Comparison of ENCODE assay signal across 25 cellular contexts in genomic region chr2:49813208-49813607, GRCh38.
"Had no signal": no experiment of that assay in that cellular context is flagged by ENCODE, and none has a peak within 500 bp of the region (broad histone marks: within the 10 kb centered on the region; RNA-seq: fewer than 3 reads in every experiment).

No MANE protein-coding gene starts in this region.

- H3K4me1 ChIP-seq: colonic mucosa had no signal

- ATAC-seq: activated CD4-positive, alpha-beta T cell treated with anti-CD3 and anti-CD28 coated beads for 36 hours; activated CD8-positive, alpha-beta memory T cell treated with anti-CD3 and anti-CD28 coated beads, Interleukin-2, amount 10 ng/mL, durations not matched to agents 7 days and 5 days; activated CD8-positive, alpha-beta T cell treated with anti-CD3 and anti-CD28 coated beads, Interleukin-2, amount 10 ng/mL, durations not matched to agents 7 days and 5 days; activated T-cell treated with anti-CD3 and anti-CD28 coated beads, Interleukin-2, amount 50 U/mL, for 72 hours had no signal

- H3K36me3 ChIP-seq: brain microvascular endothelial cell, colonic mucosa had no signal

- H3K4me3 ChIP-seq: colonic mucosa had no signal

- DNase-seq: activated CD4-positive, alpha-beta memory T cell treated with anti-CD3 and anti-CD28 coated beads for 36 hours; activated CD4-positive, alpha-beta T cell treated with anti-CD3 and anti-CD28 coated beads for 36 hours; activated CD4-positive, alpha-beta T cell treated with anti-CD3 and anti-CD28 coated beads, Interleukin-2, amount 10 ng/mL, durations not matched to agents 24 days and 14 days; activated CD4-positive, CD25-positive, alpha-beta regulatory T cell; activated CD4-positive, CD25-positive, alpha-beta regulatory T cell treated with anti-CD3 and anti-CD28 coated beads, Interleukin-2, amount 50 U/mL, for 72 hours; activated CD8-positive, alpha-beta memory T cell treated with anti-CD3 and anti-CD28 coated beads, Interleukin-2, amount 10 ng/mL, durations not matched to agents 7 days and 5 days; activated CD8-positive, alpha-beta memory T cell treated with anti-CD3 and anti-CD28 coated beads, Interleukin-2, amount 50 U/mL, for 48 hours; activated CD8-positive, alpha-beta T cell treated with anti-CD3 and anti-CD28 coated beads, Interleukin-2, amount 10 ng/mL, durations not matched to agents 7 days and 5 days; activated effector memory CD4-positive, alpha-beta T cell treated with Interleukin-2 at 50 U/mL for 16 hours; activated gamma-delta T cell treated with Interleukin-2 at 50 U/mL for 16 hours; activated naive CD4-positive, alpha-beta T cell treated with anti-CD3 and anti-CD28 coated beads, Interleukin-2, amount 50 U/mL, for 16 hours; activated naive CD4-positive, alpha-beta T cell treated with Interleukin-2 at 50 U/mL for 16 hours; activated T-cell treated with anti-CD3 and anti-CD28 coated beads for 4 hours; activated T-cell treated with anti-CD3 and anti-CD28 coated beads, Interleukin-2, amount 50 U/mL, for 24 hours; activated T-cell treated with anti-CD3 and anti-CD28 coated beads, Interleukin-2, amount 50 U/mL, for 72 hours; amniotic stem cell; anterior cingulate cortex; brain microvascular endothelial cell; central memory CD4-positive, alpha-beta T cell; cerebellar nuclear complex; colonic mucosa; effector CD8-positive, alpha-beta T cell; foreskin fibroblast; T-helper 2 cell had no signal

- H3K27me3 ChIP-seq: brain microvascular endothelial cell, colonic mucosa had no signal

- H3K27ac ChIP-seq: brain microvascular endothelial cell, colonic mucosa, epithelial cell of prostate had no signal

- H3K9me3 ChIP-seq: colonic mucosa had no signal
